In genomic region chr6:71707059-71707458, GRCh38 we compare ENCODE assay signal across 13 cellular contexts.
A peak's percentile ranks its signal among the peaks of the same experiment; 100 is the strongest.
DNase-seq lines count a peak whose midpoint lies in the region; ATAC-seq lines count a peak whose summit lies in the region.
"Had no signal": no experiment of that assay in that cellular context is flagged by ENCODE, and none has a peak within 500 bp of the region (broad histone marks: within the 10 kb centered on the region; RNA-seq: fewer than 3 reads in every experiment).

No MANE protein-coding gene starts in this region.

- in situ Hi-C loops in ACHN (cut with HindIII; ENCODE audit: low pct_ligation_motif_present, low pct_unique_long_range_greater_than_20kb, low sequenced_read_pairs): no loop called here

- ATAC-seq in GM18511 (IDR thresholded peaks at IDR 0.05; ENCODE audit: unreplicated experiment) (peak; percentile 9), GM19467 (IDR thresholded peaks at IDR 0.05; ENCODE audit: unreplicated experiment) (peak; percentile 15), HG03354 (IDR thresholded peaks at IDR 0.05; ENCODE audit: poor library complexity, severe bottlenecking, unreplicated experiment) (peak; percentile 4)

- DNase-seq in iPS DF 19.7 (ENCODE audit: low read depth, low spot score) (peak; percentile 3), globus pallidus (ENCODE audit: low spot score) (no peak), ACHN (no peak), GM19238 (ENCODE audit: insufficient read length, low spot score) (no peak), iPS-NIHi11 (ENCODE audit: low spot score) (no peak)
- DNase-seq: C1 segment of cervical spinal cord; CD4-positive, alpha-beta T cell; DMS79; EL; KG1 had no signal
